7 cellular contexts compared by ENCODE assay signal in genomic region chr11:111603633-111604130, GRCh38. TPM values are rescaled to one million over a fixed set of nuclear protein-coding genes. Genes with fewer than 3 reads are reported as not detected.
DNase-seq lines count a peak whose midpoint lies in the region; ATAC-seq, FAIRE-seq and TF ChIP-seq lines count a peak whose summit lies in the region.

No MANE protein-coding gene starts in this region.

- no peak for ATAC-seq in GM18505 (IDR thresholded peaks at IDR 0.05; ENCODE audit: unreplicated experiment)

- H3K9me3 Mint-ChIP-seq in glutamatergic neuron (ENCODE audit: unreplicated experiment) = peaks cover 6% of the 10 kb centered on the region

- H3K36me3 ChIP-seq in HAP-1 (replicated peaks) = no peaks in the 10 kb centered on the region
- no peaks in the 10 kb centered on the region for H3K36me3 ChIP-seq in small intestine (ENCODE audit: control insufficient read depth in 2 of 2, insufficient read depth in 2 of 2, low read length in 2 of 2)

- peak overlapping the region; percentile 73 for H3K27ac Mint-ChIP-seq in glutamatergic neuron (ENCODE audit: unreplicated experiment)

- peaks cover 4% of the 10 kb centered on the region for H3K36me3 Mint-ChIP-seq in glutamatergic neuron (ENCODE audit: unreplicated experiment)

- H3K4me1 Mint-ChIP-seq in glutamatergic neuron (ENCODE audit: low read depth, unreplicated experiment) = peaks cover 12% of the 10 kb centered on the region

- H3K9me3 ChIP-seq in HAP-1 = no peaks in the 10 kb centered on the region
- H3K9me3 ChIP-seq in small intestine (ENCODE audit: control insufficient read depth, low read depth) = no peaks in the 10 kb centered on the region

- H3K27ac ChIP-seq in small intestine (ENCODE audit: low read depth in 1 of 2, low read length in 1 of 2) = peak overlapping the region; percentile 52 to 99

- peaks cover 16% of the 10 kb centered on the region for H3K4me1 ChIP-seq in HAP-1
- H3K4me1 ChIP-seq in small intestine (ENCODE audit: control insufficient read depth in 2 of 2, insufficient read depth in 1 of 2, low read depth in 1 of 2, low read length in 1 of 2) = no peaks in the 10 kb centered on the region

- H3K27me3 Mint-ChIP-seq in glutamatergic neuron (ENCODE audit: unreplicated experiment) = peaks cover 8% of the 10 kb centered on the region

- peak overlapping the region; percentile 69 for H3K4me3 ChIP-seq in HAP-1
- peak overlapping the region; percentile 87 for H3K4me3 ChIP-seq in WI38 (ENCODE audit: low read depth, low read length)
- H3K4me3 ChIP-seq in small intestine (ENCODE audit: low read depth in 1 of 2, low read length in 2 of 2) = peak overlapping the region; percentile 69 to 91

- peak; percentile 5 for FAIRE-seq in small intestine (lab: Jason Lieb, UNC)

- TF ChIP-seq CTCF in WI38 (IDR thresholded peaks at IDR 0.05; ENCODE audit: low read depth, low read length) (no peak), glutamatergic neuron (IDR thresholded peaks at IDR 0.05; ENCODE audit: partially characterized antibody, unreplicated experiment) (no peak)

- 6 to 12% (median 8%) methylated on average over 7 of the region's 7 CpGs for WGBS in small intestine, 3 donors

- no peak for DNase-seq in HAP-1 (ENCODE audit: low spot score in 2 of 2)
- DNase-seq in glutamatergic neuron = no peak
- no peak for DNase-seq in small intestine
- DNase-seq in NCI-H345 treated with DMSO at 0.1 percent for 48 hours (lab: John Stamatoyannopoulos, UW; ENCODE audit: unreplicated experiment) = no peak
- DNase-seq in AML-193 (lab: John Stamatoyannopoulos, UW) = no peak

- H3K27me3 ChIP-seq in HAP-1 (ENCODE audit: low read depth) = no peaks in the 10 kb centered on the region
- no peaks in the 10 kb centered on the region for H3K27me3 ChIP-seq in small intestine (ENCODE audit: control insufficient read depth in 2 of 2, insufficient read depth in 2 of 2, low read length in 2 of 2)

- TF ChIP-seq POLR2A in GM18505 (IDR thresholded peaks at IDR 0.05; ENCODE audit: borderline replicate concordance, extremely low read depth, insufficient read depth, insufficient read length) = no peak

- in situ Hi-C loops in HAP-1 (cut with MboI; ENCODE audit: low sequenced_read_pairs) = loop anchor here (5.0 kb wide), 2 partner anchors 164 to 239 kb away; partner anchors contain the start of gene PPP2R1B

- H3K4me3 Mint-ChIP-seq in glutamatergic neuron (ENCODE audit: unreplicated experiment) = peak overlapping the region; percentile 96

RNA-seq across cellular contexts. Expression of gene SIK2, which starts 1.4 kb away (rescaled TPM):
- total RNA-seq in glutamatergic neuron (ENCODE audit: unreplicated experiment) = 10.1 TPM
- polyA plus RNA-seq in small intestine = 1 to 10 TPM; 3.8 to 7.4 (median 3.8) TPM
